ENCODE assay signal across 24 cellular contexts in genomic region chrX:12411831-12412230, GRCh38.
"Had no signal": no experiment of that assay in that cellular context is flagged by ENCODE, and none has a peak within 500 bp of the region (broad histone marks: within the 10 kb centered on the region; RNA-seq: fewer than 3 reads in every experiment).

No MANE protein-coding gene starts in this region.

- H3K36me3 ChIP-seq: SJSA1 had no signal

- H3K27me3 ChIP-seq: SJSA1 had no signal

- H3K27me3 Mint-ChIP-seq: activated CD4-positive, alpha-beta memory T cell treated with anti-CD3 and anti-CD28 coated beads for 36 hours; activated CD4-positive, alpha-beta T cell treated with anti-CD3 and anti-CD28 coated beads, Interleukin-2, amount 10 ng/mL, durations not matched to agents 7 days and 5 days; activated naive CD8-positive, alpha-beta T cell treated with anti-CD3 and anti-CD28 coated beads, Interleukin-2, amount 50 U/mL, for 24 hours; T-helper 17 cell had no signal

- H3K9me3 ChIP-seq: SJSA1 had no signal

- H3K4me3 ChIP-seq: SJSA1 had no signal

- ATAC-seq: activated naive CD4-positive, alpha-beta T cell treated with anti-CD3 and anti-CD28 coated beads, Interleukin-2, amount 50 U/mL, for 72 hours; activated naive CD8-positive, alpha-beta T cell treated with anti-CD3 and anti-CD28 coated beads, Interleukin-2, amount 50 U/mL, for 24 hours; activated T-cell treated with anti-CD3 and anti-CD28 coated beads, Interleukin-2, amount 50 U/mL, for 4 hours; T-helper 17 cell had no signal

- H3K9ac ChIP-seq: KMS-11 had no signal

- H3K36me3 Mint-ChIP-seq: activated CD4-positive, alpha-beta memory T cell treated with anti-CD3 and anti-CD28 coated beads for 36 hours; activated naive CD4-positive, alpha-beta T cell treated with anti-CD3 and anti-CD28 coated beads, Interleukin-2, amount 50 U/mL, for 72 hours had no signal

- H3K27ac ChIP-seq: KMS-11, SJSA1 had no signal

- H3K4me3 Mint-ChIP-seq: activated B cell treated with CpG ODN at 0.5 μM for 24 hours; activated CD4-positive, alpha-beta memory T cell treated with anti-CD3 and anti-CD28 coated beads for 36 hours; activated CD4-positive, alpha-beta T cell treated with anti-CD3 and anti-CD28 coated beads, Interleukin-2, amount 10 ng/mL, durations not matched to agents 7 days and 5 days; activated naive CD8-positive, alpha-beta T cell treated with anti-CD3 and anti-CD28 coated beads, Interleukin-2, amount 50 U/mL, for 24 hours; activated T-cell treated with anti-CD3 and anti-CD28 coated beads, Interleukin-2, amount 50 U/mL, for 4 hours; T-helper 17 cell had no signal

- H3K4me1 Mint-ChIP-seq: activated B cell treated with CpG ODN at 0.5 μM for 24 hours; activated CD4-positive, alpha-beta T cell treated with anti-CD3 and anti-CD28 coated beads, Interleukin-2, amount 10 ng/mL, durations not matched to agents 7 days and 5 days; activated naive CD8-positive, alpha-beta T cell treated with anti-CD3 and anti-CD28 coated beads, Interleukin-2, amount 50 U/mL, for 24 hours; T-helper 17 cell had no signal

- H3K4me2 ChIP-seq: KMS-11 had no signal

- DNase-seq: activated B cell treated with CpG ODN at 0.5 μM for 24 hours; activated CD4-positive, alpha-beta memory T cell treated with anti-CD3 and anti-CD28 coated beads for 36 hours; activated CD4-positive, alpha-beta T cell treated with anti-CD3 and anti-CD28 coated beads for 1 hour; activated CD4-positive, alpha-beta T cell treated with anti-CD3 and anti-CD28 coated beads, Interleukin-2, amount 10 ng/mL, durations not matched to agents 7 days and 5 days; activated CD8-positive, alpha-beta memory T cell treated with anti-CD3 and anti-CD28 coated beads for 24 hours; activated effector memory CD4-positive, alpha-beta T cell treated with anti-CD3 and anti-CD28 coated beads, Interleukin-2, amount 50 U/mL, for 16 hours; activated naive CD4-positive, alpha-beta T cell treated with Interleukin-2 at 50 U/mL for 16 hours; activated naive CD8-positive, alpha-beta T cell treated with anti-CD3 and anti-CD28 coated beads, Interleukin-2, amount 50 U/mL, for 24 hours; activated T-cell treated with anti-CD3 and anti-CD28 coated beads, Interleukin-2, amount 50 U/mL, for 4 hours; amygdala; cerebellar nuclear complex; MM.1S; NCI-H1105; NCI-H1436; NCI-H1694 treated with DMSO at 0.1 percent for 48 hours; NCI-H2081; NCI-H446; NCI-H524; SHP77; T-helper 17 cell; T-helper 9 cell had no signal

- H3K4me1 ChIP-seq: SJSA1 had no signal

- H3K9me3 Mint-ChIP-seq: activated B cell treated with CpG ODN at 0.5 μM for 24 hours; activated CD4-positive, alpha-beta memory T cell treated with anti-CD3 and anti-CD28 coated beads for 36 hours; activated CD4-positive, alpha-beta T cell treated with anti-CD3 and anti-CD28 coated beads, Interleukin-2, amount 10 ng/mL, durations not matched to agents 7 days and 5 days; activated naive CD4-positive, alpha-beta T cell treated with anti-CD3 and anti-CD28 coated beads, Interleukin-2, amount 50 U/mL, for 72 hours; activated naive CD8-positive, alpha-beta T cell treated with anti-CD3 and anti-CD28 coated beads, Interleukin-2, amount 50 U/mL, for 24 hours; activated T-cell treated with anti-CD3 and anti-CD28 coated beads, Interleukin-2, amount 50 U/mL, for 4 hours had no signal

- H3K27ac Mint-ChIP-seq: activated B cell treated with CpG ODN at 0.5 μM for 24 hours; activated CD4-positive, alpha-beta memory T cell treated with anti-CD3 and anti-CD28 coated beads for 36 hours; activated CD4-positive, alpha-beta T cell treated with anti-CD3 and anti-CD28 coated beads, Interleukin-2, amount 10 ng/mL, durations not matched to agents 7 days and 5 days; activated naive CD4-positive, alpha-beta T cell treated with anti-CD3 and anti-CD28 coated beads, Interleukin-2, amount 50 U/mL, for 72 hours; activated naive CD8-positive, alpha-beta T cell treated with anti-CD3 and anti-CD28 coated beads, Interleukin-2, amount 50 U/mL, for 24 hours; T-helper 17 cell had no signal
